In genomic region chr15:50051344-50051743, GRCh38 we compare ENCODE assay signal across 16 cellular contexts.
"Had no signal": no experiment of that assay in that cellular context is flagged by ENCODE, and none has a peak within 500 bp of the region (broad histone marks: within the 10 kb centered on the region; RNA-seq: fewer than 3 reads in every experiment).

No MANE protein-coding gene starts in this region.

- H3K36me3 ChIP-seq: brain microvascular endothelial cell, gastrocnemius medialis, heart left ventricle, prostate gland had no signal

- H3K4me1 ChIP-seq: gastrocnemius medialis, prostate gland had no signal

- FAIRE-seq: small intestine had no signal

- H3K27ac Mint-ChIP-seq: activated B cell treated with CpG ODN at 0.5 μM for 24 hours; activated naive CD8-positive, alpha-beta T cell treated with anti-CD3 and anti-CD28 coated beads for 36 hours; dendritic cell treated with granulocyte-macrophage colony-stimulating factor and Interleukin-4, amounts not matched to agents 40 ng/mL and 50 ng/mL, for 4 days; type B pancreatic cell had no signal

- H3K9me3 Mint-ChIP-seq: activated B cell treated with CpG ODN at 0.5 μM for 24 hours; activated naive CD8-positive, alpha-beta T cell treated with anti-CD3 and anti-CD28 coated beads for 36 hours had no signal

- ATAC-seq: gastrocnemius medialis had no signal

- H3K27me3 Mint-ChIP-seq: activated B cell treated with CpG ODN at 0.5 μM for 24 hours; activated CD4-positive, alpha-beta T cell treated with anti-CD3 and anti-CD28 coated beads, Interleukin-2, amount 10 ng/mL, durations not matched to agents 24 days and 14 days; dendritic cell treated with granulocyte-macrophage colony-stimulating factor and Interleukin-4, amounts not matched to agents 40 ng/mL and 50 ng/mL, for 4 days; type B pancreatic cell had no signal

- H3K9me3 ChIP-seq: gastrocnemius medialis, heart left ventricle, mucosa of descending colon, prostate gland had no signal

- H3K4me3 ChIP-seq: gastrocnemius medialis, heart left ventricle, lung, mucosa of descending colon, prostate gland had no signal

- H3K36me3 Mint-ChIP-seq: activated naive CD8-positive, alpha-beta T cell treated with anti-CD3 and anti-CD28 coated beads for 36 hours; type B pancreatic cell had no signal

- H3K27ac ChIP-seq: brain microvascular endothelial cell, gastrocnemius medialis, heart left ventricle, prostate gland had no signal

- H3K4me3 Mint-ChIP-seq: activated B cell treated with CpG ODN at 0.5 μM for 24 hours; activated CD4-positive, alpha-beta T cell treated with anti-CD3 and anti-CD28 coated beads, Interleukin-2, amount 10 ng/mL, durations not matched to agents 24 days and 14 days; activated naive CD8-positive, alpha-beta T cell treated with anti-CD3 and anti-CD28 coated beads for 36 hours; dendritic cell treated with granulocyte-macrophage colony-stimulating factor and Interleukin-4, amounts not matched to agents 40 ng/mL and 50 ng/mL, for 4 days; naive thymus-derived CD4-positive, alpha-beta T cell; type B pancreatic cell had no signal

- H3K27me3 ChIP-seq: brain microvascular endothelial cell, gastrocnemius medialis, heart left ventricle had no signal

- DNase-seq: activated B cell treated with CpG ODN at 0.5 μM for 24 hours; activated CD8-positive, alpha-beta memory T cell treated with anti-CD3 and anti-CD28 coated beads for 24 hours; activated naive CD8-positive, alpha-beta T cell treated with anti-CD3 and anti-CD28 coated beads for 36 hours; effector memory CD4-positive, alpha-beta T cell; stimulated activated CD4-positive, alpha-beta T cell treated with anti-CD3 and anti-CD28 coated beads, Interleukin-4, amount 100 ng/mL, for 4 hours had no signal

- H3K4me1 Mint-ChIP-seq: activated B cell treated with CpG ODN at 0.5 μM for 24 hours; activated naive CD8-positive, alpha-beta T cell treated with anti-CD3 and anti-CD28 coated beads for 36 hours had no signal
